Comparison of ENCODE assay signal across 17 cellular contexts in the genomic region with DNA sequence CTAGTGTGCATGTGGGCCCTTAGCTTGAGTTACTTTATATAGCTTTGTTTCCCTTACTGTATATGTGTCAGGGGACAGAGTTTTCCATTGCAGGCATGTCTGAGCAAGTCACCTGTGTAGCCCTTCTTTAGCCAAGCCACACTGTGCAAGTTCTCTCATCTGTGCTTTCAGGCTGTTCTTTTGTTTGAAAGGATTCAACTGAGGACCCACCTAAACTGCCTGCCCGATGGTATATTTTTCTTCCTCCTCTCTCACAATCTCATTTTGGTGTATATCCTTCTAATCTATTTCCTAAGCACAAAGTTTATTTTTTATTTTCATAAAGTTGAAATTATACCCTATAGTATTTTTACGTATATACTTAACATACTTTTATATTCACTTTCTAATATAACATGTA.
A peak's percentile ranks its signal among the peaks of the same experiment; 100 is the strongest.
DNase-seq lines count a peak whose midpoint lies in the region; ATAC-seq, FAIRE-seq and TF ChIP-seq lines count a peak whose summit lies in the region.
"Had no signal": no experiment of that assay in that cellular context is flagged by ENCODE, and none has a peak within 500 bp of the region (broad histone marks: within the 10 kb centered on the region; RNA-seq: fewer than 3 reads in every experiment).

No MANE protein-coding gene starts in this region.

- no TSS peak for BruUV-seq in HepG2 (replicated peaks; lab: Mats Ljungman, UMichigan)
- no TSS peak for BruUV-seq in GM12878 (replicated peaks; lab: Mats Ljungman, UMichigan)

- H3K4me1 ChIP-seq in HepG2 (ENCODE audit: insufficient read depth, low read length), result no peaks in the 10 kb centered on the region
- H3K4me1 ChIP-seq in right lobe of liver, result no peaks in the 10 kb centered on the region
- H3K4me1 ChIP-seq in GM23338 (ENCODE audit: insufficient read depth), result no peaks in the 10 kb centered on the region
- H3K4me1 ChIP-seq in GM12878 (ENCODE audit: control insufficient read depth, insufficient read depth, low read length), result no peaks in the 10 kb centered on the region
- H3K4me1 ChIP-seq in mesendoderm (ENCODE audit: control insufficient read depth, low read depth, low read length), result no peaks in the 10 kb centered on the region
- no peaks in the 10 kb centered on the region for H3K4me1 ChIP-seq in MM.1S (ENCODE audit: low read length)
- H3K4me1 ChIP-seq: BLaER1 treated with 17β-estradiol and CSF1 and Interleukin-3, amounts not matched to agents 10 nM and 100 nM; HAP-1 had no signal

- H3K27me3 ChIP-seq in HepG2 (ENCODE audit: control insufficient read depth in 1 of 2, insufficient read depth in 2 of 2, low read length in 2 of 2) (no peaks in the 10 kb centered on the region), right lobe of liver (no peaks in the 10 kb centered on the region), GM23338 (ENCODE audit: insufficient read depth) (no peaks in the 10 kb centered on the region), GM12878 (replicated peaks in 1 of 2; ENCODE audit: control insufficient read depth in 2 of 2, insufficient read depth in 2 of 2, low read length in 1 of 2) (no peaks in the 10 kb centered on the region), mesendoderm (ENCODE audit: insufficient read depth, low read length, poor library complexity) (no peaks in the 10 kb centered on the region), MM.1S (replicated peaks; ENCODE audit: insufficient read depth, low read length) (no peaks in the 10 kb centered on the region)
- H3K27me3 ChIP-seq: BLaER1 treated with 17β-estradiol and CSF1 and Interleukin-3, amounts not matched to agents 10 nM and 100 nM had no signal

- H3K9me3 ChIP-seq in HepG2 (ENCODE audit: low read length), result peaks cover 5% of the 10 kb centered on the region
- no peaks in the 10 kb centered on the region for H3K9me3 ChIP-seq in right lobe of liver
- no peaks in the 10 kb centered on the region; the same call in 2 of the 3 replicates for H3K9me3 ChIP-seq in GM12878 (replicated peaks; ENCODE audit: control insufficient read depth, insufficient read depth, low read length)
- H3K9me3 ChIP-seq in MM.1S (replicated peaks; ENCODE audit: insufficient read depth, low read length), result no peaks in the 10 kb centered on the region
- H3K9me3 ChIP-seq: HAP-1 had no signal

- H3K4ac ChIP-seq in mesendoderm (ENCODE audit: low read depth, low read length), result no peak overlapping the region

- DNase-seq in HepG2 (ENCODE audit: low spot score) (no peak), right lobe of liver (no peak), GM23338 (ENCODE audit: low spot score) (peak; percentile 5), GM12878 (ENCODE audit: low read depth, low spot score) (no peak), mesendoderm (peak; percentile 18), MM.1S (no peak)
- DNase-seq: CD8-positive, alpha-beta memory T cell; COR-L47; DMS 273 treated with DMSO at 0.1 percent for 48 hours; DMS79; GDM1 had no signal

- no peak for TF ChIP-seq POLR2A in HepG2 (IDR thresholded peaks at IDR 0.05; ENCODE audit: insufficient read depth in 1 of 2, low read depth in 2 of 2, low read length in 2 of 2)
- no peak for TF ChIP-seq POLR2A in right lobe of liver (IDR thresholded peaks at IDR 0.05)
- TF ChIP-seq POLR2A in GM12878 (IDR thresholded peaks at IDR 0.05; ENCODE audit: low read depth, low read length), result no peak

- no peak overlapping the region for H2AFZ ChIP-seq in HepG2 (ENCODE audit: low read length)
- H2AFZ ChIP-seq in GM23338, result no peak overlapping the region
- H2AFZ ChIP-seq in GM12878 (ENCODE audit: control insufficient read depth, low read depth, low read length), result no peak overlapping the region
- H2AFZ ChIP-seq in MM.1S (ENCODE audit: low read length), result no peak overlapping the region

- H3K79me2 ChIP-seq in HepG2 (ENCODE audit: insufficient read depth, low read length) (no peaks in the 10 kb centered on the region), GM23338 (replicated peaks; ENCODE audit: insufficient read depth) (no peaks in the 10 kb centered on the region), GM12878 (ENCODE audit: control insufficient read depth, insufficient read depth, low read length) (no peaks in the 10 kb centered on the region), mesendoderm (ENCODE audit: control insufficient read depth, insufficient read depth, low read length) (no peaks in the 10 kb centered on the region), MM.1S (ENCODE audit: low read length) (no peaks in the 10 kb centered on the region)

- no peak overlapping the region for H3K4me3 Mint-ChIP-seq in GM23338
- H3K4me3 Mint-ChIP-seq: B cell; CD8-positive, alpha-beta memory T cell had no signal

- H2BK120ac ChIP-seq in mesendoderm (ENCODE audit: low read depth, low read length), result no peak overlapping the region

- TF ChIP-seq RAD21 in HepG2 (CRISPR knock-in tag; IDR thresholded peaks at IDR 0.05) (no peak), GM12878 (IDR thresholded peaks at IDR 0.05; ENCODE audit: insufficient read depth, low read depth, low read length) (no peak)

- peaks cover 47% of the 10 kb centered on the region for H3K9me3 Mint-ChIP-seq in GM23338

- intact Hi-C loops in HepG2 (cut with micrococcal nuclease; ENCODE audit: unreplicated experiment) (no loop called here), right lobe of liver (cut with DNase I) (no loop called here), GM12878 (cut with micrococcal nuclease; ENCODE audit: unreplicated experiment) (no loop called here)

- peaks cover 1% of the 10 kb centered on the region for H3K27me3 Mint-ChIP-seq in GM23338 (ENCODE audit: insufficient read depth, low read depth, poor library complexity)
- H3K27me3 Mint-ChIP-seq: B cell; CD8-positive, alpha-beta memory T cell had no signal

- no peak overlapping the region for H3K9ac ChIP-seq in HepG2 (ENCODE audit: insufficient read depth, low read depth, low read length)
- H3K9ac ChIP-seq in GM12878 (ENCODE audit: control insufficient read depth, insufficient read depth, low read length), result no peak overlapping the region
- no peak overlapping the region for H3K9ac ChIP-seq in mesendoderm (ENCODE audit: low read length)
- H3K9ac ChIP-seq in MM.1S (ENCODE audit: low read length), result no peak overlapping the region
- H3K9ac ChIP-seq: BLaER1 treated with 17β-estradiol and CSF1 and Interleukin-3, amounts not matched to agents 10 nM and 100 nM; KMS-11 had no signal

- no peaks in the 10 kb centered on the region for H3K4me1 Mint-ChIP-seq in GM23338
- H3K4me1 Mint-ChIP-seq: B cell; CD8-positive, alpha-beta memory T cell had no signal

- POLR2A ChIA-PET in HepG2 (lab: Yijun Ruan, JAX), result no interaction called here
- POLR2A ChIA-PET in GM12878 (lab: Charles Lee), result no interaction called here

- no peak overlapping the region for H3K56ac ChIP-seq in mesendoderm (ENCODE audit: low read length)

- no peaks in the 10 kb centered on the region for H3K79me1 ChIP-seq in mesendoderm (ENCODE audit: low read length)

- H3K4me2 ChIP-seq in HepG2 (ENCODE audit: low read depth, low read length) (no peak overlapping the region), GM23338 (no peak overlapping the region), GM12878 (ENCODE audit: control insufficient read depth, insufficient read depth) (no peak overlapping the region), mesendoderm (ENCODE audit: low read length) (no peak overlapping the region), MM.1S (ENCODE audit: low read depth, low read length) (no peak overlapping the region)
- H3K4me2 ChIP-seq: BLaER1 treated with 17β-estradiol and CSF1 and Interleukin-3, amounts not matched to agents 10 nM and 100 nM; KMS-11 had no signal

- FAIRE-seq in HepG2 (lab: Jason Lieb, UNC), result no peak
- FAIRE-seq in GM12878 (lab: Jason Lieb, UNC), result no peak

- no peak overlapping the region for H2AK5ac ChIP-seq in mesendoderm (ENCODE audit: low read length)

- H3K36me3 ChIP-seq in HepG2 (replicated peaks in 1 of 2; ENCODE audit: control insufficient read depth in 1 of 2, insufficient read depth in 2 of 2, low read length in 2 of 2) (no peaks in the 10 kb centered on the region), right lobe of liver (no peaks in the 10 kb centered on the region), GM23338 (ENCODE audit: insufficient read depth) (peaks cover 12% of the 10 kb centered on the region; the same call in 1 of the 2 replicates), GM12878 (ENCODE audit: control insufficient read depth in 2 of 2, insufficient read depth in 2 of 2, low read length in 1 of 2) (no peaks in the 10 kb centered on the region), mesendoderm (ENCODE audit: control insufficient read depth, insufficient read depth, low read length) (no peaks in the 10 kb centered on the region), MM.1S (replicated peaks; ENCODE audit: insufficient read depth, low read length) (no peaks in the 10 kb centered on the region)
- H3K36me3 ChIP-seq: BLaER1 treated with 17β-estradiol and CSF1 and Interleukin-3, amounts not matched to agents 10 nM and 100 nM; HAP-1 had no signal

- 23% methylated on average over 2 of the region's 2 CpGs for WGBS in HepG2 (ENCODE audit: low lambda C conversion rate)
- 91% methylated on average over 2 of the region's 2 CpGs for WGBS in right lobe of liver (ENCODE audit: insufficient coverage, low coverage, low lambda C conversion rate, missing lambda C conversion rate)
- WGBS in GM12878 (ENCODE audit: insufficient coverage, insufficient replicate concordance, low lambda C conversion rate, missing lambda C conversion rate), result 46% methylated on average over 2 of the region's 2 CpGs
- WGBS in mesendoderm (ENCODE audit: extremely low coverage, insufficient coverage, low lambda C conversion rate), result 100% methylated on average over 1 of the region's 2 CpGs

- TF ChIP-seq CTCF in HepG2 (CRISPR knock-in tag; IDR thresholded peaks at IDR 0.05) (no peak), right lobe of liver (IDR thresholded peaks at IDR 0.05) (no peak), GM23338 (conservative IDR thresholded peaks at IDR 0.05; ENCODE audit: low read depth in 2 of 2) (no peak), GM12878 (IDR thresholded peaks at IDR 0.05 in 2 of 3, conservative IDR thresholded peaks at IDR 0.05 in 1 of 3; ENCODE audit: control insufficient read depth in 2 of 3, extremely low read depth in 1 of 3, insufficient read depth in 1 of 3, low read depth in 3 of 3, low read length in 3 of 3) (no peak), MM.1S (IDR thresholded peaks at IDR 0.05; ENCODE audit: low read length) (no peak)

- no peak overlapping the region for H3K27ac Mint-ChIP-seq in GM23338
- H3K27ac Mint-ChIP-seq: B cell; CD8-positive, alpha-beta memory T cell had no signal

- H4K20me1 ChIP-seq in HepG2 (ENCODE audit: insufficient read depth, low read length) (no peaks in the 10 kb centered on the region), GM23338 (replicated peaks; ENCODE audit: insufficient read depth) (no peaks in the 10 kb centered on the region), GM12878 (ENCODE audit: control insufficient read depth, insufficient read depth) (no peaks in the 10 kb centered on the region), MM.1S (ENCODE audit: insufficient read depth, low read length) (no peaks in the 10 kb centered on the region)
- H4K20me1 ChIP-seq: BLaER1 treated with 17β-estradiol and CSF1 and Interleukin-3, amounts not matched to agents 10 nM and 100 nM had no signal

- no peaks in the 10 kb centered on the region for H3F3A ChIP-seq in GM23338 (replicated peaks; ENCODE audit: low read depth)
- H3F3A ChIP-seq in MM.1S (ENCODE audit: insufficient read depth, low read length), result no peaks in the 10 kb centered on the region

- peaks cover 32% of the 10 kb centered on the region for H3K36me3 Mint-ChIP-seq in GM23338 (ENCODE audit: low read depth)

- CTCF ChIA-PET in HepG2 (lab: Yijun Ruan, JAX; ENCODE audit: low intra/inter-chr PET ratio, low total read pairs), result no interaction called here
- CTCF ChIA-PET in GM12878 (lab: Yijun Ruan, JAX), result interaction anchor here (1.3 kb wide), 1 partner anchor 9 kb away, joined by 3 read pairs; no protein-coding TSS in a partner anchor

- no peak overlapping the region for H3K18ac ChIP-seq in mesendoderm (ENCODE audit: low read length)

- no peak overlapping the region for H3K27ac ChIP-seq in HepG2 (ENCODE audit: extremely low read length, insufficient read depth, low read length)
- no peak overlapping the region for H3K27ac ChIP-seq in right lobe of liver
- H3K27ac ChIP-seq in GM23338 (ENCODE audit: low read depth), result no peak overlapping the region
- no peak overlapping the region for H3K27ac ChIP-seq in GM12878 (ENCODE audit: control insufficient read depth, insufficient read depth)
- H3K27ac ChIP-seq in mesendoderm (ENCODE audit: low read depth, low read length), result no peak overlapping the region
- H3K27ac ChIP-seq in MM.1S (ENCODE audit: low read length), result no peak overlapping the region
- H3K27ac ChIP-seq: BLaER1 treated with 17β-estradiol and CSF1 and Interleukin-3, amounts not matched to agents 10 nM and 100 nM; KMS-11 had no signal

- TF ChIP-seq EP300 in HepG2 (IDR thresholded peaks at IDR 0.05; ENCODE audit: low read depth in 2 of 2, low read length in 2 of 2) (no peak), HepG2 (CRISPR knock-in tag; IDR thresholded peaks at IDR 0.05; ENCODE audit: borderline replicate concordance) (no peak), GM12878 (IDR thresholded peaks at IDR 0.05; ENCODE audit: borderline replicate concordance in 1 of 2, control insufficient read depth in 1 of 2, low read depth in 2 of 2, low read length in 2 of 2) (no peak)

- H2BK15ac ChIP-seq in mesendoderm (replicated peaks; ENCODE audit: low read depth), result no peak overlapping the region

- ATAC-seq in HepG2, result no peak
- ATAC-seq in right lobe of liver, result no peak
- no peak for ATAC-seq in GM23338
- no peak for ATAC-seq in GM12878
- ATAC-seq in GM18511 (IDR thresholded peaks at IDR 0.05; ENCODE audit: unreplicated experiment), result no peak
- no peak for ATAC-seq in HG02623 (IDR thresholded peaks at IDR 0.05; ENCODE audit: unreplicated experiment)

- H3K4me3 ChIP-seq in HepG2 (replicated peaks in 1 of 3; ENCODE audit: insufficient read depth in 1 of 3, low read depth in 2 of 3, low read length in 3 of 3), result no peak overlapping the region
- no peak overlapping the region for H3K4me3 ChIP-seq in right lobe of liver
- no peak overlapping the region for H3K4me3 ChIP-seq in GM23338
- H3K4me3 ChIP-seq in GM12878, result no peak overlapping the region
- no peak overlapping the region for H3K4me3 ChIP-seq in mesendoderm (ENCODE audit: low read length)
- no peak overlapping the region for H3K4me3 ChIP-seq in MM.1S (ENCODE audit: low read length)
- H3K4me3 ChIP-seq: BLaER1 treated with 17β-estradiol and CSF1 and Interleukin-3, amounts not matched to agents 10 nM and 100 nM; HAP-1 had no signal

- H2BK5ac ChIP-seq in mesendoderm (ENCODE audit: low read length), result no peak overlapping the region

- no peak overlapping the region for H4K8ac ChIP-seq in mesendoderm (ENCODE audit: low read depth, low read length)

- RAD21 ChIA-PET in GM12878 (lab: Charles Lee; ENCODE audit: unreplicated experiment), result no interaction called here

- H3K9me2 ChIP-seq in GM23338 (ENCODE audit: insufficient read depth), result no peaks in the 10 kb centered on the region
- no peaks in the 10 kb centered on the region for H3K9me2 ChIP-seq in MM.1S (replicated peaks; ENCODE audit: insufficient read depth, low read length)

- SMC1A ChIA-PET in GM12878 (lab: Charles Lee; ENCODE audit: uncharacterized antibody, unreplicated experiment), result interaction anchor here (0.6 kb wide), 1 partner anchor 1192 kb away, joined by 3 read pairs; no protein-coding TSS in a partner anchor

- no peak overlapping the region for H4K5ac ChIP-seq in mesendoderm (ENCODE audit: low read length)

- in situ Hi-C loops in HepG2 (cut with HindIII; ENCODE audit: extremely low pct_ligation_motif_present, low pct_unique_long_range_greater_than_20kb), result no loop called here
- in situ Hi-C loops in GM12878 (cut with MboI), result no loop called here

- no peak overlapping the region for H3K23ac ChIP-seq in mesendoderm (ENCODE audit: low read length)

Comparison
In these comparisons a context has a peak if more than half of its experiments do, and no peak if none do; other contexts are left out.
1. DNase-seq: peak in GM23338 (single experiment) and mesendoderm (single experiment); none in HepG2 (single experiment), right lobe of liver (0 of 3), GM12878 (single experiment) and MM.1S (single experiment).